In the genomic region with DNA sequence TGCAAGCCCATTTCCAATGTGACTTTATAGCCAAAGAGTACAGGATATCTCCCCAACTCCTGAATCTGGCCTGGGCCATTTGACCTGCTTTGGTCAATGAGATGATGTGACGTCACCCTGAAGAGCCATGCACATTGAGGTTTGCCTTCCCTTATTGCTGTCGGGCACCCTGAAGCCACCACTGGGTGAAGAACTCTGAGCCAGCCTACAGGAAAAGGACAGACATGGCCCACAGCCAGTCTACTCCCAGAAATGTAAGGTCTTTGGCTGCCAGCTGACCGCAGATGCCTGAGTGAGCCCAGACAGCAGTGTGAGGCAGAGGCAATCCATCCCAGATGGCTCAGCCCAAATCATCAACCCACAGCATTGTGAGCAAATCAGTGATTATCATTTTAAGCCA, we compare ENCODE assay signal across 16 cellular contexts. TPM values are rescaled to one million over a fixed set of nuclear protein-coding genes. Genes with fewer than 3 reads are reported as not detected.
DNase-seq lines count a peak whose midpoint lies in the region; ATAC-seq, FAIRE-seq and TF ChIP-seq lines count a peak whose summit lies in the region.
"Had no signal": no experiment of that assay in that cellular context is flagged by ENCODE, and none has a peak within 500 bp of the region (broad histone marks: within the 10 kb centered on the region; RNA-seq: fewer than 3 reads in every experiment).

No MANE protein-coding gene starts in this region.

- H3K9ac ChIP-seq in astrocyte (ENCODE audit: low read length), result no peak overlapping the region

- H3K27me3 Mint-ChIP-seq in astrocyte (ENCODE audit: low read depth, unreplicated experiment), result peaks cover 61% of the 10 kb centered on the region

- no peak overlapping the region for H2AFZ ChIP-seq in astrocyte (ENCODE audit: low read depth, low read length)

- no peaks in the 10 kb centered on the region for H3K4me1 Mint-ChIP-seq in astrocyte (ENCODE audit: low read depth, unreplicated experiment)

- H3K27ac ChIP-seq in astrocyte (ENCODE audit: low read depth, low read length) (no peak overlapping the region), sigmoid colon (peak overlapping the region in 3 of 4 donors; percentile 41 to 61 (median 43)), tibial nerve (no peak overlapping the region)
- H3K27ac ChIP-seq: lower lobe of right lung, pancreas had no signal

- intact Hi-C loops in left cardiac atrium (cut with DNase I), result loop anchor here in 1 of 2 donors (5.0 to 10.0 kb wide), 2 partner anchors 37 to 149 kb away; no protein-coding TSS in a partner anchor
- intact Hi-C loops in sigmoid colon (cut with DNase I), result loop anchor here (10.0 kb wide), 2 partner anchors 91 to 301 kb away; no protein-coding TSS in a partner anchor

- no peak for TF ChIP-seq EP300 in sigmoid colon (IDR thresholded peaks at IDR 0.05)
- TF ChIP-seq EP300 in tibial nerve (IDR thresholded peaks at IDR 0.05), result no peak

- peaks cover 5% of the 10 kb centered on the region for H3K79me2 ChIP-seq in astrocyte (ENCODE audit: insufficient read depth, low read length)

- WGBS in sigmoid colon, 2 donors, result 80 to 83% methylated on average over 3 of the region's 3 CpGs
- WGBS in tibial nerve, 2 donors, result 43 to 49% methylated on average over 3 of the region's 3 CpGs

- H3K36me3 ChIP-seq in astrocyte (ENCODE audit: insufficient read depth, low read length) (no peaks in the 10 kb centered on the region), sigmoid colon (no peaks in the 10 kb centered on the region), tibial nerve (no peaks in the 10 kb centered on the region)
- H3K36me3 ChIP-seq: lower lobe of right lung, pancreas had no signal

- peak; percentile 63 for FAIRE-seq in astrocyte (lab: Jason Lieb, UNC)
- FAIRE-seq: pancreas had no signal

- no peaks in the 10 kb centered on the region for H3K9me3 Mint-ChIP-seq in astrocyte (ENCODE audit: unreplicated experiment)
- H3K9me3 Mint-ChIP-seq: CD8-positive, alpha-beta T cell had no signal

- H3K4me1 ChIP-seq in astrocyte (ENCODE audit: insufficient read depth, low read length) (peaks cover 11% of the 10 kb centered on the region), sigmoid colon (peaks cover 0 to 33% (median 24%) of the 10 kb centered on the region in 4 donors), tibial nerve (peaks cover 0 to 19% (median 0%) of the 10 kb centered on the region in 4 donors)
- H3K4me1 ChIP-seq: pancreas had no signal

- H3K36me3 Mint-ChIP-seq in astrocyte (ENCODE audit: low read depth, unreplicated experiment), result no peaks in the 10 kb centered on the region
- H3K36me3 Mint-ChIP-seq: CD8-positive, alpha-beta T cell had no signal

- ATAC-seq in left cardiac atrium, result peak; percentile 49 to 75
- ATAC-seq in HG03045 (IDR thresholded peaks at IDR 0.05; ENCODE audit: unreplicated experiment), result no peak
- ATAC-seq in GM18519 (IDR thresholded peaks at IDR 0.05; ENCODE audit: low FRiP score, unreplicated experiment), result no peak
- ATAC-seq: CD8-positive, alpha-beta T cell; lower lobe of right lung had no signal

- no peak for TF ChIP-seq CTCF in astrocyte (IDR thresholded peaks at IDR 0.05; ENCODE audit: insufficient read depth, low read depth, low read length)
- TF ChIP-seq CTCF in sigmoid colon (IDR thresholded peaks at IDR 0.05), result no peak
- no peak for TF ChIP-seq CTCF in tibial nerve (IDR thresholded peaks at IDR 0.05)

- H3K9me3 ChIP-seq in astrocyte (ENCODE audit: insufficient read depth, low read depth, low read length), result no peaks in the 10 kb centered on the region
- no peaks in the 10 kb centered on the region for H3K9me3 ChIP-seq in sigmoid colon
- H3K9me3 ChIP-seq in tibial nerve, result no peaks in the 10 kb centered on the region
- H3K9me3 ChIP-seq: lower lobe of right lung, pancreas had no signal

- H3K4me2 ChIP-seq in astrocyte (ENCODE audit: low read length), result no peak overlapping the region

- peak; percentile 17 for DNase-seq in GM04503 (ENCODE audit: low read depth)
- DNase-seq in astrocyte (ENCODE audit: low read depth), result peak; percentile 62
- peak; percentile 72 for DNase-seq in left cardiac atrium
- peak; percentile 70 for DNase-seq in sigmoid colon
- no peak for DNase-seq in effector CD8-positive, alpha-beta T cell (lab: John Stamatoyannopoulos, UW)
- no peak for DNase-seq in tibial nerve (ENCODE audit: low spot score in 2 of 2)
- DNase-seq: activated naive CD4-positive, alpha-beta T cell; CD8-positive, alpha-beta T cell; dermis blood vessel endothelial cell; lower lobe of right lung; NCI-H1436; pancreas; stimulated activated naive CD4-positive, alpha-beta T cell treated with Interleukin-2 at 50 U/mL for 16 hours had no signal

- H3K4me3 ChIP-seq in astrocyte (ENCODE audit: insufficient read depth, low read depth, low read length), result no peak overlapping the region
- H3K4me3 ChIP-seq in sigmoid colon, result no peak overlapping the region
- H3K4me3 ChIP-seq in tibial nerve, result no peak overlapping the region
- H3K4me3 ChIP-seq: lower lobe of right lung, pancreas had no signal

- H3K27me3 ChIP-seq in astrocyte (ENCODE audit: insufficient read depth, low read length) (peaks cover 18% of the 10 kb centered on the region), sigmoid colon (peaks cover 3 to 27% (median 16%) of the 10 kb centered on the region in 3 donors), tibial nerve (peaks cover 0 to 21% of the 10 kb centered on the region in 2 donors)

- H3K27ac Mint-ChIP-seq in astrocyte (ENCODE audit: unreplicated experiment), result no peak overlapping the region
- H3K27ac Mint-ChIP-seq: CD8-positive, alpha-beta T cell had no signal

- TF ChIP-seq POLR2A in sigmoid colon (IDR thresholded peaks at IDR 0.05), result no peak
- TF ChIP-seq POLR2A in tibial nerve (IDR thresholded peaks at IDR 0.05), result no peak

- no peaks in the 10 kb centered on the region for H4K20me1 ChIP-seq in astrocyte (ENCODE audit: insufficient read depth, low read length)

- no peak overlapping the region for H3K4me3 Mint-ChIP-seq in astrocyte (ENCODE audit: unreplicated experiment)
- H3K4me3 Mint-ChIP-seq: CD8-positive, alpha-beta T cell had no signal

RNA-seq across cellular contexts. Expression of a gene that starts 3.7 kb away (rescaled TPM):
- total RNA-seq in astrocyte (5.7 and 8.7 TPM in 2 replicates), left cardiac atrium (10 to 100 TPM; 16.7 to 28.4 TPM), sigmoid colon (under 1 TPM in 3 of 4 donors, not detected in 1; 0.16 to 0.36 (median 0.27) TPM), tibial nerve (10 to 100 TPM in 3 of 4 donors, 1 to 10 TPM in 1; 5.1 to 15.9 (median 14.3) TPM)
- under 1 TPM in 2 of 3 donors, not detected in 1; 0.60 to 0.69 TPM for polyA plus RNA-seq in sigmoid colon
- total RNA-seq: CD8-positive, alpha-beta T cell; T-helper 1 cell treated with Interleukin-12 subunit alpha and Interleukin-12 subunit beta and Interleukin-4 antibody, amounts not matched to agents 30 ng/mL and 1 ng/mL, for 36 hours had no signal

Comparison
In these comparisons a context has a peak if more than half of its experiments do, and no peak if none do; other contexts are left out.
1. DNase-seq: peak in GM04503 (single experiment), astrocyte (single experiment), left cardiac atrium (single experiment) and sigmoid colon (single experiment); none in effector CD8-positive, alpha-beta T cell (single experiment) and tibial nerve (0 of 2).
2. H3K27ac ChIP-seq: peak in sigmoid colon (3 of 4); none in astrocyte (single experiment) and tibial nerve (0 of 4).
3. ATAC-seq: peak in left cardiac atrium (2 of 2); none in HG03045 (single experiment) and GM18519 (single experiment).